Comparison of ENCODE assay signal across 15 cellular contexts in genomic region chr9:127961613-127962150, GRCh38. TPM values are rescaled to one million over a fixed set of nuclear protein-coding genes. Genes with fewer than 3 reads are reported as not detected.
A peak's percentile ranks its signal among the peaks of the same experiment; 100 is the strongest.
DNase-seq lines count a peak whose midpoint lies in the region; ATAC-seq and TF ChIP-seq lines count a peak whose summit lies in the region.
"Had no signal": no experiment of that assay in that cellular context is flagged by ENCODE, and none has a peak within 500 bp of the region (broad histone marks: within the 10 kb centered on the region; RNA-seq: fewer than 3 reads in every experiment).

No MANE protein-coding gene starts in this region.

- no peak for ATAC-seq in CD8-positive, alpha-beta T cell
- ATAC-seq in GM19023 (IDR thresholded peaks at IDR 0.05; ENCODE audit: unreplicated experiment) (no peak), GM18519 (IDR thresholded peaks at IDR 0.05; ENCODE audit: low FRiP score, unreplicated experiment) (no peak)
- ATAC-seq: heart left ventricle had no signal

- H3K4me1 ChIP-seq in CD8-positive, alpha-beta T cell (ENCODE audit: insufficient read depth, low read length) = peaks cover 100% of the 10 kb centered on the region
- peaks cover 53% of the 10 kb centered on the region for H3K4me1 ChIP-seq in rectal smooth muscle tissue (ENCODE audit: control insufficient read depth, insufficient read depth, low read length)

- peaks cover 64% of the 10 kb centered on the region for H3K36me3 Mint-ChIP-seq in CD8-positive, alpha-beta T cell
- H3K36me3 Mint-ChIP-seq: natural killer cell had no signal

- no peak for TF ChIP-seq CTCF in CD8-positive, alpha-beta T cell (IDR thresholded peaks at IDR 0.05)
- TF ChIP-seq CTCF in RWPE1 (conservative IDR thresholded peaks at IDR 0.05; ENCODE audit: low read depth) = no peak

- H3K27ac ChIP-seq in CD8-positive, alpha-beta T cell (ENCODE audit: low read depth, low read length) = no peak overlapping the region
- H3K27ac ChIP-seq in RWPE1 (peak overlapping the region; percentile 100), cingulate gyrus (ENCODE audit: low read depth, low read length) (peak overlapping the region; percentile 75), rectal smooth muscle tissue (ENCODE audit: low read depth, low read length) (peak overlapping the region; percentile 98)

- peaks cover 94% of the 10 kb centered on the region for H3K4me1 Mint-ChIP-seq in CD8-positive, alpha-beta T cell (ENCODE audit: low read depth)

- no peak overlapping the region for H3K9ac ChIP-seq in rectal smooth muscle tissue (ENCODE audit: low read length)

- H3K4me3 ChIP-seq in CD8-positive, alpha-beta T cell (ENCODE audit: low read depth, low read length) = peak overlapping the region; percentile 25
- H3K4me3 ChIP-seq in rectal smooth muscle tissue (ENCODE audit: low read length) = no peak overlapping the region
- H3K4me3 ChIP-seq: heart left ventricle, right atrium auricular region had no signal

- CTCF ChIA-PET in CD8-positive, alpha-beta T cell (lab: Charles Lee) = interaction anchor here (0.6 to 34.6 kb wide), 8 partner anchors 10 to 156 kb away, joined by 3 to 573 read pairs (median 8); partner anchors contain the start of gene DPM2
- CTCF ChIA-PET in RWPE1 (lab: Yijun Ruan, JAX) = interaction anchor here (0.6 to 3.1 kb wide), 4 partner anchors 9 to 753 kb away, joined by 3 to 11 read pairs (median 5); no protein-coding TSS in a partner anchor

- POLR2A ChIA-PET in CD8-positive, alpha-beta T cell (lab: Charles Lee) = interaction anchor here (1.6 to 13.3 kb wide), 3 partner anchors 14 to 66 kb away, joined by 6 to 220 read pairs (median 8); partner anchors contain the start of gene EEIG1
- POLR2A ChIA-PET in RWPE1 (lab: Yijun Ruan, JAX; ENCODE audit: low non-redundant PET) = no interaction called here

- H3K27me3 ChIP-seq in CD8-positive, alpha-beta T cell (ENCODE audit: insufficient read depth, low read length) = no peaks in the 10 kb centered on the region
- no peaks in the 10 kb centered on the region for H3K27me3 ChIP-seq in rectal smooth muscle tissue (ENCODE audit: control insufficient read depth, insufficient read depth, low read length)
- H3K27me3 ChIP-seq: heart left ventricle, right atrium auricular region had no signal

- intact Hi-C loops in CD8-positive, alpha-beta T cell (cut with DNase I, micrococcal nuclease) = loop anchor here in 1 of 2 experiments (5.0 kb wide), 1 partner anchor 241 kb away; the partner anchor contains the start of gene DNM1

- peaks cover 9% of the 10 kb centered on the region for H3K36me3 ChIP-seq in CD8-positive, alpha-beta T cell (ENCODE audit: insufficient read depth, low read length)
- H3K36me3 ChIP-seq in rectal smooth muscle tissue (ENCODE audit: control insufficient read depth, insufficient read depth, low read length) = no peaks in the 10 kb centered on the region
- H3K36me3 ChIP-seq: heart left ventricle, right atrium auricular region had no signal

- no peaks in the 10 kb centered on the region for H3K27me3 Mint-ChIP-seq in CD8-positive, alpha-beta T cell (ENCODE audit: low read depth)

- no peak for DNase-seq in CD8-positive, alpha-beta T cell
- DNase-seq in RWPE1 (ENCODE audit: low spot score) = no peak
- no peak for DNase-seq in stimulated activated CD8-positive, alpha-beta memory T cell treated with anti-CD3 and anti-CD28 coated beads, Interleukin-4, amount 100 ng/mL, for 48 hours
- DNase-seq: activated T-cell treated with anti-CD3 and anti-CD28 coated beads for 4 hours; KBM-7; natural killer cell; NCI-H187; NCI-H748 treated with DMSO at 0.1 percent for 48 hours; stimulated activated CD4-positive, alpha-beta T cell treated with anti-CD3 and anti-CD28 coated beads, Interleukin-4, amount 100 ng/mL, for 4 hours had no signal

- H3K9me3 ChIP-seq in CD8-positive, alpha-beta T cell (ENCODE audit: low read length) = no peaks in the 10 kb centered on the region
- H3K9me3 ChIP-seq: right atrium auricular region had no signal

- no peaks in the 10 kb centered on the region for H3K9me3 Mint-ChIP-seq in CD8-positive, alpha-beta T cell
- H3K9me3 Mint-ChIP-seq: natural killer cell had no signal

- peak overlapping the region; percentile 57 for H3K4me3 Mint-ChIP-seq in CD8-positive, alpha-beta T cell
- H3K4me3 Mint-ChIP-seq: natural killer cell had no signal

- H3K27ac Mint-ChIP-seq in CD8-positive, alpha-beta T cell = peak overlapping the region; percentile 99
- H3K27ac Mint-ChIP-seq: natural killer cell had no signal

RNA-seq across cellular contexts. Expression of gene EEIG1, which starts 19.1 kb away (rescaled TPM):
- 100 to 1,000 TPM; 359 to 378 TPM for total RNA-seq in CD8-positive, alpha-beta T cell

RNA-seq across cellular contexts. Expression of gene DPM2, which starts 24.0 kb away (rescaled TPM):
- total RNA-seq in CD8-positive, alpha-beta T cell = 10 to 100 TPM; 40.2 to 42.7 TPM

RNA-seq across cellular contexts. Expression of gene PIP5KL1, which starts 31.1 kb away (rescaled TPM):
- total RNA-seq in CD8-positive, alpha-beta T cell = 1 to 10 TPM; 5.1 to 7.4 TPM

RNA-seq across cellular contexts. Expression of gene ST6GALNAC4, which starts 44.8 kb away (rescaled TPM):
- 10 to 100 TPM; 40.0 to 47.6 TPM for total RNA-seq in CD8-positive, alpha-beta T cell
